8 cellular contexts compared by ENCODE assay signal in the genomic region with DNA sequence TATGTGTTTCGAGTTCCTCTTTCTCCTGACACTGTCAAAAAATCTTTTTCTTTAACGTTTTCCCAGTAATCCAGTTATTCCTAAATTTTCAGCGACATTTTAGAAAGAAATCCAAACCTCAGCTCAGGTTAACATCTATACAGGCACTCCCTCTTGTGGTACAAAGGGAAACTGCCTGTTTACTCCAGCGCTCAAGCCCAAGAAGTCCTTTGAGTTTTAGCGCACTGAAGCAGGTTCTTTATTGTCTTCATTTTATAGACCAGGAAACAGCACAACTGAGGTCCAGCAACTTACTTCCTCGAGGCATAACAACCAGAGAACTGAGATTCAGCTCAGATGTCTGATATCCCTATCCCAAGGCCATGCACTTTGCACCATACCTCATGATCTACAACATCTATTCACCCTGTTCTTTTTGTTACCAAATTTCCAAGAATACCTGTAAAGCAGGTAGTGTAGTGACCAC.
DNase-seq lines count a peak whose midpoint lies in the region; ATAC-seq, FAIRE-seq and TF ChIP-seq lines count a peak whose summit lies in the region.

No MANE protein-coding gene starts in this region.

- H3K27me3 ChIP-seq in Karpas-422 (ENCODE audit: low read length): no peaks in the 10 kb centered on the region
- H3K27me3 ChIP-seq in prostate gland (replicated peaks; ENCODE audit: insufficient read depth): no peaks in the 10 kb centered on the region

- peak; percentile 48 for DNase-seq in A172 (ENCODE audit: low spot score)
- DNase-seq in GM12865 (ENCODE audit: low read depth): peak; percentile 82
- DNase-seq in Karpas-422: peak; percentile 87
- DNase-seq in RCC 7860 (ENCODE audit: low spot score): peak; percentile 58
- peak; percentile 18 for DNase-seq in amniotic stem cell (lab: John Stamatoyannopoulos, UW)
- DNase-seq in left cardiac atrium: no peak
- peak; percentile 68 for DNase-seq in prostate gland (ENCODE audit: low spot score)

- H3K4me3 ChIP-seq in GM12865 (ENCODE audit: low read depth, low read length) (no peak overlapping the region), Karpas-422 (ENCODE audit: low read length) (no peak overlapping the region), prostate gland (no peak overlapping the region)

- H3K27ac ChIP-seq in Karpas-422 (ENCODE audit: low read length) (no peak overlapping the region), prostate gland (peak overlapping the region; percentile 6 to 9)

- H3K4me2 ChIP-seq in Karpas-422 (ENCODE audit: low read depth, low read length, poor library complexity, severe bottlenecking): no peak overlapping the region

- H3K9me2 ChIP-seq in Karpas-422 (replicated peaks; ENCODE audit: insufficient read depth, low read length): no peaks in the 10 kb centered on the region

- H3K9me3 ChIP-seq in Karpas-422 (ENCODE audit: low read length) (no peaks in the 10 kb centered on the region; the same call in 1 of the 2 replicates), prostate gland (no peaks in the 10 kb centered on the region)

- TF ChIP-seq POLR2A in prostate gland (IDR thresholded peaks at IDR 0.05) (no peak), GM18505 (IDR thresholded peaks at IDR 0.05; ENCODE audit: borderline replicate concordance, extremely low read depth, insufficient read depth, insufficient read length) (no peak)

- ATAC-seq in left cardiac atrium: peak; percentile 67 to 75
- ATAC-seq in GM18505 (IDR thresholded peaks at IDR 0.05; ENCODE audit: unreplicated experiment): no peak

- FAIRE-seq in RCC 7860 (lab: Jason Lieb, UNC): peak; percentile 82

- H3K36me3 ChIP-seq in Karpas-422 (ENCODE audit: insufficient read depth, low read length): peaks cover 6% of the 10 kb centered on the region
- no peaks in the 10 kb centered on the region for H3K36me3 ChIP-seq in prostate gland

- H2AFZ ChIP-seq in Karpas-422 (ENCODE audit: low read length): no peak overlapping the region

- intact Hi-C loops in left cardiac atrium (cut with DNase I): loop anchor here in 1 of 2 donors (2.0 kb wide), 1 partner anchor 144 kb away; no protein-coding TSS in a partner anchor
- intact Hi-C loops in prostate gland (cut with DNase I): loop anchor here (5.0 kb wide), 2 partner anchors 38 to 143 kb away; no protein-coding TSS in a partner anchor

- H4K20me1 ChIP-seq in Karpas-422 (ENCODE audit: insufficient read depth, low read depth, low read length): peaks cover 2% of the 10 kb centered on the region; the same call in 1 of the 2 replicates

- peaks cover 86% of the 10 kb centered on the region for H3K79me2 ChIP-seq in Karpas-422 (ENCODE audit: low read length)

- WGBS in prostate gland: 3% methylated on average over 6 of the region's 6 CpGs

- TF ChIP-seq CTCF in GM12865 (IDR thresholded peaks at IDR 0.05; ENCODE audit: insufficient read depth, low read depth, low read length, missing control alignments) (peak; percentile 92), prostate gland (IDR thresholded peaks at IDR 0.05) (peak; percentile 82 to 91 (median 88))

- peaks cover 16% of the 10 kb centered on the region for H3K4me1 ChIP-seq in Karpas-422 (ENCODE audit: low read length)
- no peaks in the 10 kb centered on the region for H3K4me1 ChIP-seq in prostate gland (replicated peaks)

- H3K9ac ChIP-seq in Karpas-422 (ENCODE audit: low read length): no peak overlapping the region
